Comparison of ENCODE assay signal across 8 cellular contexts in genomic region chr4:54226399-54227260, GRCh38. TPM values are rescaled to one million over a fixed set of nuclear protein-coding genes. Genes with fewer than 3 reads are reported as not detected.
DNase-seq lines count a peak whose midpoint lies in the region; ATAC-seq and TF ChIP-seq lines count a peak whose summit lies in the region.

No MANE protein-coding gene starts in this region.

- peak overlapping the region; percentile 65 to 87 (median 80) for H3K4me3 Mint-ChIP-seq in naive thymus-derived CD8-positive, alpha-beta T cell

- H3K27ac Mint-ChIP-seq in naive thymus-derived CD8-positive, alpha-beta T cell = peak overlapping the region in 1 of 10 donors; percentile 56

- TF ChIP-seq POLR2A in GM18505 (IDR thresholded peaks at IDR 0.05; ENCODE audit: borderline replicate concordance, extremely low read depth, insufficient read depth, insufficient read length) = no peak

- DNase-seq in AG09309 (ENCODE audit: low read depth) (peak; percentile 54), Kasumi-1 (lab: John Stamatoyannopoulos, UW) (peak; percentile 38 to 67), LoVo (ENCODE audit: low spot score) (no peak)
- no peak for DNase-seq in naive thymus-derived CD8-positive, alpha-beta T cell

- peaks cover 0 to 8% of the 10 kb centered on the region in 2 donors for H3K27me3 ChIP-seq in esophagus (ENCODE audit: control insufficient read depth in 1 of 2, insufficient read depth in 2 of 2, low read length in 2 of 2)

- POLR2A ChIA-PET in naive thymus-derived CD8-positive, alpha-beta T cell (lab: Charles Lee) = no interaction called here

- ATAC-seq in naive thymus-derived CD8-positive, alpha-beta T cell = no peak
- ATAC-seq in HG02973 (IDR thresholded peaks at IDR 0.05; ENCODE audit: unreplicated experiment) (no peak), GM18868 (IDR thresholded peaks at IDR 0.05; ENCODE audit: unreplicated experiment) (no peak), GM18505 (IDR thresholded peaks at IDR 0.05; ENCODE audit: unreplicated experiment) (no peak)

- peaks cover 27 to 96% (median 70%) of the 10 kb centered on the region in 5 donors for H3K27me3 Mint-ChIP-seq in naive thymus-derived CD8-positive, alpha-beta T cell

- H3K9me3 Mint-ChIP-seq in naive thymus-derived CD8-positive, alpha-beta T cell = no peaks in the 10 kb centered on the region

- H3K36me3 Mint-ChIP-seq in naive thymus-derived CD8-positive, alpha-beta T cell = peaks cover 0 to 3% (median 0%) of the 10 kb centered on the region in 3 donors

- WGBS in esophagus, 2 donors = 9% methylated on average over 47 of the region's 47 CpGs

- no peaks in the 10 kb centered on the region for H3K36me3 ChIP-seq in esophagus (ENCODE audit: control insufficient read depth in 2 of 2, insufficient read depth in 2 of 2, low read length in 1 of 2)

- H3K4me1 ChIP-seq in esophagus (ENCODE audit: control insufficient read depth in 2 of 2, insufficient read depth in 2 of 2, low read length in 1 of 2) = peaks cover 7 to 8% of the 10 kb centered on the region in 2 donors

- peaks cover 17 to 49% (median 45%) of the 10 kb centered on the region in 4 donors for H3K4me1 Mint-ChIP-seq in naive thymus-derived CD8-positive, alpha-beta T cell

- H3K9me3 ChIP-seq in esophagus (ENCODE audit: control insufficient read depth in 2 of 2, insufficient read depth in 1 of 2, low read depth in 1 of 2, low read length in 1 of 2) = no peaks in the 10 kb centered on the region

- no peak for TF ChIP-seq CTCF in AG09309 (IDR thresholded peaks at IDR 0.05; ENCODE audit: control insufficient read depth, insufficient read depth, low read depth, low read length, missing control alignments)

- H3K27ac ChIP-seq in esophagus (ENCODE audit: low read depth in 2 of 2, low read length in 1 of 2) = peak overlapping the region in 1 of 2 donors; percentile 75

- H3K4me3 ChIP-seq in AG09309 (ENCODE audit: control insufficient read depth, low read depth, low read length) (peak overlapping the region; percentile 81), esophagus (ENCODE audit: low read depth in 1 of 2, low read length in 2 of 2) (peak overlapping the region; percentile 26 to 61)

RNA-seq across cellular contexts. Expression of gene PDGFRA, which starts 2.5 kb away (rescaled TPM):
- polyA plus RNA-seq in esophagus = 1 to 10 TPM; 3.9 to 7.4 TPM
- total RNA-seq in naive thymus-derived CD8-positive, alpha-beta T cell = not detected
- not detected for polyA plus RNA-seq in naive thymus-derived CD8-positive, alpha-beta T cell

Comparison
In these comparisons a context has a peak if more than half of its experiments do, and no peak if none do; other contexts are left out.
1. DNase-seq: peak in AG09309 (single experiment) and Kasumi-1 (2 of 2); none in naive thymus-derived CD8-positive, alpha-beta T cell (0 of 10) and LoVo (single experiment).
2. RNA of gene PDGFRA, which starts 2.5 kb away (polyA plus RNA-seq): 3.9 to 7.4 TPM in esophagus; not detected in naive thymus-derived CD8-positive, alpha-beta T cell; every median in the first group is over 4 times any median in the second.